Comparison of ENCODE assay signal across 21 cellular contexts in the genomic region with DNA sequence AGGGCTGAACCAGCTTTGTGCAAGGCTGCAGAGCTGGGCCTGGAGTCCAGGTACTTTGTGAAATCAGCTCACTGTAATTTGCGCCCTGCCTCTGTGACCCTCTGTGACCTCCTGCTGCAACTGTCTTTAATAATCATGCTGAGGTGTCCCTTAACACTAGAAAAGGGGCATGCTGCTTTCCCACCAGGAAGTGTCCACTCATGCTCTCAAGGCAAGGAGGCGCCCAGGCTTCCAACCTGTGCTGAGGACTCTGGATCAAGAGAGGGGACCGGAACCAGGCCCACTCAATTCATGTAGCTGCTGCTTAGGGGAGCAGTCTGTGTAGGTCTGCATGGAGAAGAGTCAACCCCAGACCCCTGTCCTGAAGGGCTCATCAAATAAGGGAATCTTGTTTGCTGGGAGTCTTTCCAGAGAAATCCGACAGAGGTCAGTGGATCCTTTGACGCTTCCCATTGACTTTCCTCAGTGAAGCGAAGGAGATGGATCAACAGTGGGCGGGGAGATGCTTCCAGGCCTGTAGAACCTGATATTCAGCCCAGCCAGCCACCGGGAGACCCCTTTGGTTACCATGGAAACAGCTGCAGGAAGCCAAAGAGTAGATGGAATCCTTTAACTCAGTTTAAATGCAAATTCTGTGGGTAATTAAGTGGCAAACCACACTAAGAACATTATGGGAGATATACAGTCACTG.
DNase-seq lines count a peak whose midpoint lies in the region; TF ChIP-seq lines count a peak whose summit lies in the region.
"Had no signal": no experiment of that assay in that cellular context is flagged by ENCODE, and none has a peak within 500 bp of the region (broad histone marks: within the 10 kb centered on the region; RNA-seq: fewer than 3 reads in every experiment).

No MANE protein-coding gene starts in this region.

- H2BK5ac ChIP-seq in neuronal stem cell (ENCODE audit: low read length), result no peak overlapping the region

- H3K36me3 ChIP-seq in neuronal stem cell (replicated peaks in 1 of 2; ENCODE audit: control insufficient read depth in 2 of 2, insufficient read depth in 2 of 2, low read length in 2 of 2) (no peaks in the 10 kb centered on the region), brain microvascular endothelial cell (replicated peaks) (no peaks in the 10 kb centered on the region)
- H3K36me3 ChIP-seq: heart left ventricle, MG63, transverse colon had no signal

- no CpG with 5 or more reads among the region's 8 CpGs for WGBS in neuronal stem cell (ENCODE audit: extremely low coverage in 2 of 2, insufficient read length in 2 of 2, insufficient replicate concordance in 1 of 2), 2 donors

- no peak overlapping the region for H2BK120ac ChIP-seq in neuronal stem cell (ENCODE audit: low read depth, low read length)

- no peaks in the 10 kb centered on the region for H3K27me3 ChIP-seq in neuronal stem cell (ENCODE audit: control insufficient read depth in 3 of 3, insufficient read depth in 3 of 3, low read depth in 1 of 3, low read length in 3 of 3)
- no peaks in the 10 kb centered on the region for H3K27me3 ChIP-seq in brain microvascular endothelial cell (replicated peaks)
- H3K27me3 ChIP-seq: heart left ventricle, MG63, transverse colon had no signal

- no peak overlapping the region for H3K18ac ChIP-seq in neuronal stem cell (ENCODE audit: low read length)

- H2AFZ ChIP-seq in neuronal stem cell (ENCODE audit: low read length), result no peak overlapping the region

- no peaks in the 10 kb centered on the region for H3K9me3 ChIP-seq in neuronal stem cell (replicated peaks in 1 of 2; ENCODE audit: control insufficient read depth in 2 of 2, insufficient read depth in 1 of 2, low read depth in 1 of 2, low read length in 2 of 2)
- H3K9me3 ChIP-seq: heart left ventricle, MG63, transverse colon had no signal

- peak; percentile 17 for DNase-seq in DMS53 (lab: John Stamatoyannopoulos, UW)
- no peak for DNase-seq in DMS53 treated with DMSO at 0.1 percent for 48 hours (lab: John Stamatoyannopoulos, UW; ENCODE audit: unreplicated experiment)
- DNase-seq in NCI-H748 treated with DMSO at 0.1 percent for 48 hours (lab: John Stamatoyannopoulos, UW), result peak; percentile 2
- DNase-seq in iPS DF 19.7 (ENCODE audit: low read depth, low spot score), result peak; percentile 83
- DNase-seq in neuronal stem cell (ENCODE audit: low spot score), result peak; percentile 73
- DNase-seq in brain microvascular endothelial cell, result no peak
- DNase-seq in HUDEP-2 (lab: John Stamatoyannopoulos, UW; ENCODE audit: unreplicated experiment in 76 of 76), result no peak
- DNase-seq in NK-92 treated with Interleukin-12 subunit alpha and Interleukin-12 subunit beta, amount 100 ng/mL, for 24 hours (lab: John Stamatoyannopoulos, UW), result no peak
- DNase-seq: activated CD4-positive, alpha-beta T cell treated with anti-CD3 and anti-CD28 coated beads, Interleukin-2, amount 50 U/mL, for 1 hour; aorta; caudate nucleus; CD4-positive, alpha-beta T cell; heart left ventricle; MG63; NCI-H2107; NCI-H774; stimulated activated CD4-positive, alpha-beta T cell treated with anti-CD3 and anti-CD28 coated beads, Interleukin-15, amount 100 ng/mL, for 24 hours; stimulated activated CD8-positive, alpha-beta memory T cell treated with anti-CD3 and anti-CD28 coated beads, Interleukin-4, amount 100 ng/mL, for 48 hours; transverse colon had no signal

- no peak for TF ChIP-seq CTCF in brain microvascular endothelial cell (IDR thresholded peaks at IDR 0.05; ENCODE audit: low read depth, low read length, missing control alignments)

- H4K91ac ChIP-seq in neuronal stem cell (ENCODE audit: low read depth, low read length, poor library complexity), result no peak overlapping the region

- H3K4me2 ChIP-seq in neuronal stem cell (ENCODE audit: insufficient read depth, low read length, poor library complexity, severe bottlenecking), result no peak overlapping the region

- no peak overlapping the region for H2AK5ac ChIP-seq in neuronal stem cell (ENCODE audit: low read depth, low read length)

- H2BK12ac ChIP-seq in neuronal stem cell (ENCODE audit: low read length), result no peak overlapping the region

- H3K4me3 ChIP-seq in neuronal stem cell (ENCODE audit: low read length in 2 of 2), result no peak overlapping the region
- no peak overlapping the region for H3K4me3 ChIP-seq in brain microvascular endothelial cell (ENCODE audit: low read depth, low read length)
- H3K4me3 ChIP-seq: heart left ventricle, MG63, transverse colon had no signal

- in situ Hi-C loops in brain microvascular endothelial cell (cut with HindIII; ENCODE audit: low pct_ligation_motif_present, low sequenced_read_pairs), result no loop called here

- no peak overlapping the region for H2BK15ac ChIP-seq in neuronal stem cell (ENCODE audit: low read length)

- no peak overlapping the region for H4K8ac ChIP-seq in neuronal stem cell (ENCODE audit: low read depth, low read length)

- peaks cover 6 to 7% of the 10 kb centered on the region in 2 donors for H3K4me1 ChIP-seq in neuronal stem cell (ENCODE audit: control insufficient read depth in 2 of 2, insufficient read depth in 1 of 2, low read depth in 1 of 2, low read length in 2 of 2)
- H3K4me1 ChIP-seq: heart left ventricle, transverse colon had no signal

- H3K9ac ChIP-seq in neuronal stem cell (ENCODE audit: low read depth, low read length, poor library complexity), result no peak overlapping the region

- no peak overlapping the region for H3K4ac ChIP-seq in neuronal stem cell (ENCODE audit: low read length)

- no peak overlapping the region for H3K23ac ChIP-seq in neuronal stem cell (ENCODE audit: low read depth, low read length, poor library complexity)

- no peaks in the 10 kb centered on the region for H3K79me1 ChIP-seq in neuronal stem cell (ENCODE audit: low read depth, low read length)

- H3K27ac ChIP-seq in neuronal stem cell (replicated peaks; ENCODE audit: low read length) (peak overlapping the region; percentile 50), brain microvascular endothelial cell (no peak overlapping the region)
- H3K27ac ChIP-seq: 22Rv1, heart left ventricle, RWPE1, transverse colon had no signal

- H3K14ac ChIP-seq in neuronal stem cell (ENCODE audit: low read length), result no peak overlapping the region

Comparison
In these comparisons a context has a peak if more than half of its experiments do, and no peak if none do; other contexts are left out.
1. DNase-seq: peak in DMS53 (single experiment), NCI-H748 treated with DMSO at 0.1 percent for 48 hours (single experiment), iPS DF 19.7 (single experiment) and neuronal stem cell (single experiment); none in DMS53 treated with DMSO at 0.1 percent for 48 hours (single experiment), brain microvascular endothelial cell (single experiment), HUDEP-2 (0 of 76) and NK-92 treated with Interleukin-12 subunit alpha and Interleukin-12 subunit beta, amount 100 ng/mL, for 24 hours (single experiment).